ENCODE assay signal across 13 cellular contexts in genomic region chr5:132413567-132413966, GRCh38. TPM values are rescaled to one million over a fixed set of nuclear protein-coding genes. Genes with fewer than 3 reads are reported as not detected.
DNase-seq lines count a peak whose midpoint lies in the region; ATAC-seq and TF ChIP-seq lines count a peak whose summit lies in the region.
"Had no signal": no experiment of that assay in that cellular context is flagged by ENCODE, and none has a peak within 500 bp of the region (broad histone marks: within the 10 kb centered on the region; RNA-seq: fewer than 3 reads in every experiment).

No MANE protein-coding gene starts in this region.

- peaks cover 16 to 31% of the 10 kb centered on the region in 2 donors for H3K36me3 Mint-ChIP-seq in activated naive CD4-positive, alpha-beta T cell treated with anti-CD3 and anti-CD28 coated beads, Interleukin-2, amount 50 U/mL, for 72 hours

- no peak for ATAC-seq in Right ventricle myocardium inferior
- no peak for ATAC-seq in activated naive CD4-positive, alpha-beta T cell treated with anti-CD3 and anti-CD28 coated beads, Interleukin-2, amount 50 U/mL, for 72 hours

- no peak for DNase-seq in right atrium auricular region (ENCODE audit: low spot score)
- no peak for DNase-seq in Right ventricle myocardium inferior (ENCODE audit: missing footprints)
- DNase-seq in activated naive CD4-positive, alpha-beta T cell treated with anti-CD3 and anti-CD28 coated beads, Interleukin-2, amount 50 U/mL, for 72 hours (ENCODE audit: low spot score in 2 of 2) = no peak
- no peak for DNase-seq in uterus
- DNase-seq in pons (ENCODE audit: low spot score) = no peak
- DNase-seq in cerebellar cortex (ENCODE audit: low spot score) = no peak
- DNase-seq in SIG-M5 treated with dmso at 0.1 percent for 504 hours (lab: John Stamatoyannopoulos, UW; ENCODE audit: unreplicated experiment) = no peak
- DNase-seq: C1 segment of cervical spinal cord, foreskin melanocyte, NCI-H446 treated with DMSO at 0.1 percent for 48 hours had no signal

- H3K27ac ChIP-seq in right atrium auricular region (peak overlapping the region; percentile 78 to 98), muscle layer of colon (ENCODE audit: low read depth, low read length) (peak overlapping the region; percentile 98), uterus (peak overlapping the region; percentile 94 to 96)

- no peak for TF ChIP-seq POLR2A in uterus (IDR thresholded peaks at IDR 0.05)

- H3K36me3 ChIP-seq in right atrium auricular region = no peaks in the 10 kb centered on the region
- no peaks in the 10 kb centered on the region for H3K36me3 ChIP-seq in muscle layer of colon (ENCODE audit: insufficient read depth, low read length)
- H3K36me3 ChIP-seq in uterus = no peaks in the 10 kb centered on the region
- H3K36me3 ChIP-seq: HAP-1 had no signal

- H3K4me1 ChIP-seq in right atrium auricular region = peaks cover 0 to 84% of the 10 kb centered on the region in 2 donors
- H3K4me1 ChIP-seq in muscle layer of colon (ENCODE audit: insufficient read depth, low read length) = peaks cover 59% of the 10 kb centered on the region
- H3K4me1 ChIP-seq in uterus = peaks cover 0 to 5% of the 10 kb centered on the region in 2 donors

- TF ChIP-seq CTCF in right atrium auricular region (IDR thresholded peaks at IDR 0.05) = no peak
- no peak for TF ChIP-seq CTCF in uterus (IDR thresholded peaks at IDR 0.05)

- H3K9ac ChIP-seq in muscle layer of colon (ENCODE audit: low read length) = no peak overlapping the region

- peak overlapping the region; percentile 99 for H3K27ac Mint-ChIP-seq in activated naive CD4-positive, alpha-beta T cell treated with anti-CD3 and anti-CD28 coated beads, Interleukin-2, amount 50 U/mL, for 72 hours

- H3K4me3 ChIP-seq in right atrium auricular region (no peak overlapping the region), muscle layer of colon (ENCODE audit: low read depth in 1 of 2, low read length in 2 of 2) (no peak overlapping the region), uterus (no peak overlapping the region)
- H3K4me3 ChIP-seq: HAP-1, lung had no signal

- intact Hi-C loops in Right ventricle myocardium inferior (cut with DNase I) (no loop called here), uterus (cut with DNase I; ENCODE audit: low total_unique reads) (no loop called here)

- H3K9me3 Mint-ChIP-seq in activated naive CD4-positive, alpha-beta T cell treated with anti-CD3 and anti-CD28 coated beads, Interleukin-2, amount 50 U/mL, for 72 hours = no peaks in the 10 kb centered on the region

- no peaks in the 10 kb centered on the region for H3K9me3 ChIP-seq in right atrium auricular region
- H3K9me3 ChIP-seq in muscle layer of colon (ENCODE audit: low read length) = no peaks in the 10 kb centered on the region
- H3K9me3 ChIP-seq in uterus = no peaks in the 10 kb centered on the region
- H3K9me3 ChIP-seq: HAP-1 had no signal

- H3K27me3 ChIP-seq in right atrium auricular region (no peaks in the 10 kb centered on the region), muscle layer of colon (ENCODE audit: control insufficient read depth in 1 of 2, insufficient read depth in 2 of 2, low read length in 2 of 2) (no peaks in the 10 kb centered on the region), uterus (no peaks in the 10 kb centered on the region)

RNA-seq across cellular contexts. Expression of gene SLC22A5, which starts 44.1 kb away (rescaled TPM):
- total RNA-seq in right atrium auricular region (10 to 100 TPM in 1 of 2 donors, 1 to 10 TPM in 1; 8.6 to 17.6 TPM), Right ventricle myocardium inferior (22.3 TPM), uterus (10 to 100 TPM in 2 of 4 donors, 1 to 10 TPM in 2; 2.0 to 18.9 (median 10.0) TPM)
- total RNA-seq in activated naive CD4-positive, alpha-beta T cell treated with anti-CD3 and anti-CD28 coated beads, Interleukin-2, amount 50 U/mL, for 72 hours = 1 to 10 TPM; 3.1 to 5.5 TPM
